29 cellular contexts compared by ENCODE assay signal in the genomic region with DNA sequence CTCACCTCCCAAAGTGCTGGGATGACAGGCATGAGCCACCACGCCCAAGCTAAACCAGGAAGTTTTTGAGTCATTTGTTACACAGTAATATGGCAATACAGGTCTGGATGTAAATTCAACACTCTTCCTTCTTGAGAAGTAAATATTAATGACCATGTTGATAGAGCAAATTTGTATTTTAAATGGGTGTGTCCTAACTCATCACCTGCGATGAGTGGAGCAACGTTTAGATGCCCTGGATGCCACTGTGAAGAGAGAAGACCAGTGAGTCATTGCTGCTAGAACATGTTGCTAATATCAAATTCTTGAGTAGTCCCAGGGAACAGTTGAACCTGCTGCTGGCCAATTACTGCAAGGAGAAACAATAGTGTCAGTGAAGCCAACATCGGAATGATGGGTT.
"Had no signal": no experiment of that assay in that cellular context is flagged by ENCODE, and none has a peak within 500 bp of the region (broad histone marks: within the 10 kb centered on the region; RNA-seq: fewer than 3 reads in every experiment).

No MANE protein-coding gene starts in this region.

- H3K27ac ChIP-seq: ascending aorta, breast epithelium, cardiac muscle cell, coronary artery, dorsolateral prefrontal cortex, esophagus muscularis mucosa, foreskin keratinocyte, gastrocnemius medialis had no signal

- H3K9me3 ChIP-seq: gastrocnemius medialis had no signal

- H3K4me1 ChIP-seq: ascending aorta, breast epithelium, esophagus muscularis mucosa, foreskin keratinocyte, gastrocnemius medialis had no signal

- H3K36me3 Mint-ChIP-seq: activated naive CD4-positive, alpha-beta T cell treated with anti-CD3 and anti-CD28 coated beads, Interleukin-2, amount 10 ng/mL, durations not matched to agents 7 days and 5 days; activated naive CD4-positive, alpha-beta T cell treated with anti-CD3 and anti-CD28 coated beads, Interleukin-2, amount 50 U/mL, for 72 hours; activated naive CD8-positive, alpha-beta T cell treated with anti-CD3 and anti-CD28 coated beads, Interleukin-2, amount 10 ng/mL, durations not matched to agents 7 days and 5 days had no signal

- H3K4me3 Mint-ChIP-seq: activated CD4-positive, alpha-beta memory T cell treated with anti-CD3 and anti-CD28 coated beads, Interleukin-2, amount 10 ng/mL, durations not matched to agents 7 days and 5 days; activated CD4-positive, alpha-beta T cell treated with anti-CD3 and anti-CD28 coated beads, Interleukin-2, amount 10 ng/mL, durations not matched to agents 7 days and 5 days; activated naive CD4-positive, alpha-beta T cell treated with anti-CD3 and anti-CD28 coated beads, Interleukin-2, amount 10 ng/mL, durations not matched to agents 7 days and 5 days; activated naive CD8-positive, alpha-beta T cell treated with anti-CD3 and anti-CD28 coated beads, Interleukin-2, amount 10 ng/mL, durations not matched to agents 7 days and 5 days; activated T-cell treated with anti-CD3 and anti-CD28 coated beads, Interleukin-2, amount 50 U/mL, for 24 hours; activated T-cell treated with anti-CD3 and anti-CD28 coated beads, Interleukin-2, amount 50 U/mL, for 72 hours; brain; dendritic cell treated with granulocyte-macrophage colony-stimulating factor and Interleukin-4, amounts not matched to agents 40 ng/mL and 50 ng/mL, for 4 days; endodermal cell had no signal

- DNase-seq: activated CD4-positive, alpha-beta memory T cell treated with anti-CD3 and anti-CD28 coated beads, Interleukin-2, amount 10 ng/mL, durations not matched to agents 7 days and 5 days; activated CD4-positive, alpha-beta T cell treated with anti-CD3 and anti-CD28 coated beads for 1 hour; activated CD4-positive, alpha-beta T cell treated with anti-CD3 and anti-CD28 coated beads for 4 hours; activated CD4-positive, alpha-beta T cell treated with anti-CD3 and anti-CD28 coated beads, Interleukin-2, amount 10 ng/mL, durations not matched to agents 7 days and 5 days; activated CD4-positive, alpha-beta T cell treated with anti-CD3 and anti-CD28 coated beads, Interleukin-2, amount 50 U/mL, for 4 hours; activated CD4-positive, CD25-positive, alpha-beta regulatory T cell; activated CD8-positive, alpha-beta memory T cell treated with anti-CD3 and anti-CD28 coated beads, Interleukin-2, amount 50 U/mL, for 48 hours; activated gamma-delta T cell; activated naive CD4-positive, alpha-beta T cell; activated naive CD4-positive, alpha-beta T cell treated with anti-CD3 and anti-CD28 coated beads, Interleukin-2, amount 10 ng/mL, durations not matched to agents 7 days and 5 days; activated naive CD8-positive, alpha-beta T cell treated with anti-CD3 and anti-CD28 coated beads, Interleukin-2, amount 10 ng/mL, durations not matched to agents 7 days and 5 days; activated T-cell treated with anti-CD3 and anti-CD28 coated beads for 4 hours; activated T-cell treated with anti-CD3 and anti-CD28 coated beads, Interleukin-2, amount 50 U/mL, for 24 hours; activated T-cell treated with anti-CD3 and anti-CD28 coated beads, Interleukin-2, amount 50 U/mL, for 72 hours; central memory CD4-positive, alpha-beta T cell; dorsolateral prefrontal cortex; effector memory CD4-positive, alpha-beta T cell; endodermal cell; foreskin keratinocyte; gastrocnemius medialis; T-helper 2 cell had no signal

- H3K9me3 Mint-ChIP-seq: activated T-cell treated with anti-CD3 and anti-CD28 coated beads, Interleukin-2, amount 50 U/mL, for 72 hours had no signal

- H3K4me3 ChIP-seq: ascending aorta, breast epithelium, cardiac muscle cell, coronary artery, dorsolateral prefrontal cortex, esophagus muscularis mucosa, gastrocnemius medialis had no signal

- ATAC-seq: activated naive CD4-positive, alpha-beta T cell treated with anti-CD3 and anti-CD28 coated beads, Interleukin-2, amount 50 U/mL, for 72 hours; activated T-cell treated with anti-CD3 and anti-CD28 coated beads, Interleukin-2, amount 50 U/mL, for 72 hours; foreskin keratinocyte; gastrocnemius medialis had no signal

- H3K27me3 ChIP-seq: ascending aorta, breast epithelium, cardiac muscle cell, dorsolateral prefrontal cortex, esophagus muscularis mucosa, foreskin keratinocyte, gastrocnemius medialis had no signal

- H3K4me1 Mint-ChIP-seq: activated CD4-positive, alpha-beta memory T cell treated with anti-CD3 and anti-CD28 coated beads, Interleukin-2, amount 10 ng/mL, durations not matched to agents 7 days and 5 days; activated CD4-positive, alpha-beta T cell treated with anti-CD3 and anti-CD28 coated beads, Interleukin-2, amount 10 ng/mL, durations not matched to agents 7 days and 5 days; activated naive CD4-positive, alpha-beta T cell treated with anti-CD3 and anti-CD28 coated beads, Interleukin-2, amount 10 ng/mL, durations not matched to agents 7 days and 5 days; activated naive CD8-positive, alpha-beta T cell treated with anti-CD3 and anti-CD28 coated beads, Interleukin-2, amount 10 ng/mL, durations not matched to agents 7 days and 5 days; brain had no signal

- H3K36me3 ChIP-seq: ascending aorta, breast epithelium, cardiac muscle cell, esophagus muscularis mucosa, gastrocnemius medialis had no signal

- H3K27ac Mint-ChIP-seq: activated CD4-positive, alpha-beta memory T cell treated with anti-CD3 and anti-CD28 coated beads, Interleukin-2, amount 10 ng/mL, durations not matched to agents 7 days and 5 days; activated CD4-positive, alpha-beta T cell treated with anti-CD3 and anti-CD28 coated beads, Interleukin-2, amount 10 ng/mL, durations not matched to agents 7 days and 5 days; activated naive CD4-positive, alpha-beta T cell treated with anti-CD3 and anti-CD28 coated beads, Interleukin-2, amount 10 ng/mL, durations not matched to agents 7 days and 5 days; activated naive CD4-positive, alpha-beta T cell treated with anti-CD3 and anti-CD28 coated beads, Interleukin-2, amount 50 U/mL, for 72 hours; activated naive CD8-positive, alpha-beta T cell treated with anti-CD3 and anti-CD28 coated beads, Interleukin-2, amount 10 ng/mL, durations not matched to agents 7 days and 5 days; activated T-cell treated with anti-CD3 and anti-CD28 coated beads, Interleukin-2, amount 50 U/mL, for 24 hours; activated T-cell treated with anti-CD3 and anti-CD28 coated beads, Interleukin-2, amount 50 U/mL, for 72 hours; brain; dendritic cell treated with granulocyte-macrophage colony-stimulating factor and Interleukin-4, amounts not matched to agents 40 ng/mL and 50 ng/mL, for 4 days; endodermal cell had no signal
